ENCODE assay signal across 1 cellular context in genomic region chr14:29616922-29617321, GRCh38.
A peak's percentile ranks its signal among the peaks of the same experiment; 100 is the strongest.
TF ChIP-seq lines count a peak whose summit lies in the region.

No MANE protein-coding gene starts in this region.

TF ChIP-seq in K562, 482 proteins besides CTCF, POLR2A, EP300 and RAD21 (continued from another document):
- TF ChIP-seq CHD7 (IDR thresholded peaks at IDR 0.05; ENCODE audit: low read depth, low read length) (no peak), MTA3 (IDR thresholded peaks at IDR 0.05; ENCODE audit: borderline replicate concordance) (no peak), ZNF146 (CRISPR knock-in tag; IDR thresholded peaks at IDR 0.05; ENCODE audit: unreplicated experiment) (peak; percentile 91), PTBP1 (IDR thresholded peaks at IDR 0.05; ENCODE audit: low read depth, low read length) (no peak), BCOR (IDR thresholded peaks at IDR 0.05) (0 out of 2 replicates have a peak, but pooled peaks have one; percentile 12), RBM25 (IDR thresholded peaks at IDR 0.05; ENCODE audit: low read depth, low read length, severe bottlenecking) (peak; percentile 61)
- TF ChIP-seq, protein P1, sequence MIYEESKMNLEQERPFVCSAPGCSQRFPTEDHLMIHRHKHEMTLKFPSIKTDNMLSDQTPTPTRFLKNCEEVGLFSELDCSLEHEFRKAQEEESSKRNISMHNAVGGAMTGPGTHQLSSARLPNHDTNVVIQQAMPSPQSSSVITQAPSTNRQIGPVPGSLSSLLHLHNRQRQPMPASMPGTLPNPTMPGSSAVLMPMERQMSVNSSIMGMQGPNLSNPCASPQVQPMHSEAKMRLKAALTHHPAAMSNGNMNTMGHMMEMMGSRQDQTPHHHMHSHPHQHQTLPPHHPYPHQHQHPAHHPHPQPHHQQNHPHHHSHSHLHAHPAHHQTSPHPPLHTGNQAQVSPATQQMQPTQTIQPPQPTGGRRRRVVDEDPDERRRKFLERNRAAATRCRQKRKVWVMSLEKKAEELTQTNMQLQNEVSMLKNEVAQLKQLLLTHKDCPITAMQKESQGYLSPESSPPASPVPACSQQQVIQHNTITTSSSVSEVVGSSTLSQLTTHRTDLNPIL (CRISPR knock-in tag; IDR thresholded peaks at IDR 0.05), result no peak
TF ChIP-seq in K562: peak in this region for 3.
